1 cellular context compared by ENCODE assay signal in the genomic region with DNA sequence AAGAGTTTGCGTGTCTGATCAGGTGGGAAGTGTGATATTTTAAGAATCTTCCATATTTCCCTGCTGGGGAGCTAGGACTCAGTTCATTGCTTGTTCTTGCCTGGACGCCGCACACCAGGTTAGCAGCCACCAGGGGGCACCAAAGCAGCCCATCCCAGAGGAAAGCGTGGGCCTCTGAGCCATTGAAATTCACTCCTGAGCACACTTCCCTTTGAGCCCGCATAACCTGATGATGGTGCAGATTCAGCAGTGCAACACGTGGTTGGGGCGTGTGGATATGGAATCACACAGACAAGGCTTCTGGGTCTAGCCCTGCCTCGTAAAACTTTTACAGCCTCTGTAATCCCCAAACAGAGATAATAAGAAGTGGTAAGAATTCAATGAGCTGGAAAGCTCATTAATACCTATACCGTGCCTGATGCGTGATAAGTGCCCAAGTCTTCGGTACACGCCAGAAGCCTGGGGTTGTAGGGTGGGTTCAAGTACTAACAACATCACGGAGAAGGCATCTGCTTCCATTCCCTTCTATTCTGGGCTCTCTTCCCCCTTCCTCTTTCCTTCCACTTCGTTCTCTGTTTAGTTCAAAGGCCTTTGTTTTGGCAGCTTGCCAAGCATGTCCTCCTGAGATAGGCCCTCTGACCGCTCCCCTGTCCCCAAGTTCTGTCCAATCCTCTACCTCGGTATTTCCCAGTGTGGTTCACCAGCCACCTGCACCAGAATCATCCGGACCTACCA.
A peak's percentile ranks its signal among the peaks of the same experiment; 100 is the strongest.
TF ChIP-seq lines count a peak whose summit lies in the region.

No MANE protein-coding gene starts in this region.

TF ChIP-seq in HEK293, 187 proteins besides CTCF, POLR2A, EP300 and RAD21 (continued from another document):
- TF ChIP-seq, protein P1, sequence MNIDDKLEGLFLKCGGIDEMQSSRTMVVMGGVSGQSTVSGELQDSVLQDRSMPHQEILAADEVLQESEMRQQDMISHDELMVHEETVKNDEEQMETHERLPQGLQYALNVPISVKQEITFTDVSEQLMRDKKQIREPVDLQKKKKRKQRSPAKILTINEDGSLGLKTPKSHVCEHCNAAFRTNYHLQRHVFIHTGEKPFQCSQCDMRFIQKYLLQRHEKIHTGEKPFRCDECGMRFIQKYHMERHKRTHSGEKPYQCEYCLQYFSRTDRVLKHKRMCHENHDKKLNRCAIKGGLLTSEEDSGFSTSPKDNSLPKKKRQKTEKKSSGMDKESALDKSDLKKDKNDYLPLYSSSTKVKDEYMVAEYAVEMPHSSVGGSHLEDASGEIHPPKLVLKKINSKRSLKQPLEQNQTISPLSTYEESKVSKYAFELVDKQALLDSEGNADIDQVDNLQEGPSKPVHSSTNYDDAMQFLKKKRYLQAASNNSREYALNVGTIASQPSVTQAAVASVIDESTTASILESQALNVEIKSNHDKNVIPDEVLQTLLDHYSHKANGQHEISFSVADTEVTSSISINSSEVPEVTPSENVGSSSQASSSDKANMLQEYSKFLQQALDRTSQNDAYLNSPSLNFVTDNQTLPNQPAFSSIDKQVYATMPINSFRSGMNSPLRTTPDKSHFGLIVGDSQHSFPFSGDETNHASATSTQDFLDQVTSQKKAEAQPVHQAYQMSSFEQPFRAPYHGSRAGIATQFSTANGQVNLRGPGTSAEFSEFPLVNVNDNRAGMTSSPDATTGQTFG (tag by site-specific recombination; IDR thresholded peaks at IDR 0.05; ENCODE audit: borderline replicate concordance) = no peak
- TF ChIP-seq ZNF596 (tag by site-specific recombination; IDR thresholded peaks at IDR 0.05) = peak; percentile 36
- no peak for TF ChIP-seq ZNF169 (tag by site-specific recombination; IDR thresholded peaks at IDR 0.05)
- TF ChIP-seq ZNF391 (tag by site-specific recombination; IDR thresholded peaks at IDR 0.05; ENCODE audit: borderline replicate concordance, low read depth) = peak; percentile 71; the same call in 1 of the 2 replicates
- TF ChIP-seq ZNF654 (tag by site-specific recombination; IDR thresholded peaks at IDR 0.05; ENCODE audit: low read depth) = peak; percentile 66
- peak; percentile 96 for TF ChIP-seq ZNF660 (tag by site-specific recombination; IDR thresholded peaks at IDR 0.05)
- TF ChIP-seq, protein P2, sequence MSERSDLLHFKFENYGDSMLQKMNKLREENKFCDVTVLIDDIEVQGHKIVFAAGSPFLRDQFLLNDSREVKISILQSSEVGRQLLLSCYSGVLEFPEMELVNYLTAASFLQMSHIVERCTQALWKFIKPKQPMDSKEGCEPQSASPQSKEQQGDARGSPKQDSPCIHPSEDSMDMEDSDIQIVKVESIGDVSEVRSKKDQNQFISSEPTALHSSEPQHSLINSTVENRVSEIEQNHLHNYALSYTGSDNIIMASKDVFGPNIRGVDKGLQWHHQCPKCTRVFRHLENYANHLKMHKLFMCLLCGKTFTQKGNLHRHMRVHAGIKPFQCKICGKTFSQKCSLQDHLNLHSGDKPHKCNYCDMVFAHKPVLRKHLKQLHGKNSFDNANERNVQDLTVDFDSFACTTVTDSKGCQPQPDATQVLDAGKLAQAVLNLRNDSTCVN (tag by site-specific recombination; optimal IDR thresholded peaks at IDR 0.05) = peak; percentile 11
- TF ChIP-seq, protein P3, sequence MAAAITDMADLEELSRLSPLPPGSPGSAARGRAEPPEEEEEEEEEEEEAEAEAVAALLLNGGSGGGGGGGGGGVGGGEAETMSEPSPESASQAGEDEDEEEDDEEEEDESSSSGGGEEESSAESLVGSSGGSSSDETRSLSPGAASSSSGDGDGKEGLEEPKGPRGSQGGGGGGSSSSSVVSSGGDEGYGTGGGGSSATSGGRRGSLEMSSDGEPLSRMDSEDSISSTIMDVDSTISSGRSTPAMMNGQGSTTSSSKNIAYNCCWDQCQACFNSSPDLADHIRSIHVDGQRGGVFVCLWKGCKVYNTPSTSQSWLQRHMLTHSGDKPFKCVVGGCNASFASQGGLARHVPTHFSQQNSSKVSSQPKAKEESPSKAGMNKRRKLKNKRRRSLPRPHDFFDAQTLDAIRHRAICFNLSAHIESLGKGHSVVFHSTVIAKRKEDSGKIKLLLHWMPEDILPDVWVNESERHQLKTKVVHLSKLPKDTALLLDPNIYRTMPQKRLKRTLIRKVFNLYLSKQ (tag by site-specific recombination; IDR thresholded peaks at IDR 0.05; ENCODE audit: borderline replicate concordance) = no peak
- TF ChIP-seq ZNF10 (tag by site-specific recombination; IDR thresholded peaks at IDR 0.05) = peak; percentile 99
- TF ChIP-seq KLF10 (tag by site-specific recombination; IDR thresholded peaks at IDR 0.05) = peak; percentile 85; the same call in 1 of the 2 replicates
- TF ChIP-seq, protein P4, sequence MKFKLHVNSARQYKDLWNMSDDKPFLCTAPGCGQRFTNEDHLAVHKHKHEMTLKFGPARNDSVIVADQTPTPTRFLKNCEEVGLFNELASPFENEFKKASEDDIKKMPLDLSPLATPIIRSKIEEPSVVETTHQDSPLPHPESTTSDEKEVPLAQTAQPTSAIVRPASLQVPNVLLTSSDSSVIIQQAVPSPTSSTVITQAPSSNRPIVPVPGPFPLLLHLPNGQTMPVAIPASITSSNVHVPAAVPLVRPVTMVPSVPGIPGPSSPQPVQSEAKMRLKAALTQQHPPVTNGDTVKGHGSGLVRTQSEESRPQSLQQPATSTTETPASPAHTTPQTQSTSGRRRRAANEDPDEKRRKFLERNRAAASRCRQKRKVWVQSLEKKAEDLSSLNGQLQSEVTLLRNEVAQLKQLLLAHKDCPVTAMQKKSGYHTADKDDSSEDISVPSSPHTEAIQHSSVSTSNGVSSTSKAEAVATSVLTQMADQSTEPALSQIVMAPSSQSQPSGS (tag by site-specific recombination; IDR thresholded peaks at IDR 0.05; ENCODE audit: low read depth) = peak; percentile 72
- TF ChIP-seq ZNF501 (tag by site-specific recombination; IDR thresholded peaks at IDR 0.05) = peak; percentile 94
- TF ChIP-seq ZFP69B (tag by site-specific recombination; IDR thresholded peaks at IDR 0.05) = peak; percentile 69
- TF ChIP-seq ZNF571 (tag by site-specific recombination; IDR thresholded peaks at IDR 0.05) = peak; percentile 98
- no peak for TF ChIP-seq ZNF157 (tag by site-specific recombination; IDR thresholded peaks at IDR 0.05)
